Comparison of ENCODE assay signal across 1 cellular context in the genomic region with DNA sequence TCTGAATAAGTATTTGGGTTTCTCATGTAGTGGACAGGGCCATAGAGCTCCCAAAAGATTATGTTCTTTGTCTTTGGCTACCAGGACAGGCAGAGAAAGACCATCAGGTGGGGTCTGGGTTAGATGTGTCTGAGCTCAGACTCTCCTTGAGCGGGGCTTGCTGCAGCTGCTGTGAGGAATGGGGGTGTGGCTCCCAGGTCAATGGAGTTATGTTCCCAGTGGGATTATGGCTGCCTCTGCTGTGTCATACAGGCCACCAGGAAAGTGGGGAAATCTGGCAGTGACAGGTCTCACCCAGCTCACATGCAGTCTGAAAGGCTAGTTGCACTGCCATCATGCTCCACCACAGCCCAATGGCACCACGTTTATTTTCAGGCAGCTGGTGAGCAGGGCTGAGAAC.
TF ChIP-seq lines count a peak whose summit lies in the region.

No MANE protein-coding gene starts in this region.

TF ChIP-seq in H1, 55 proteins besides CTCF, POLR2A, EP300 and RAD21 (continued from another document):
- TF ChIP-seq, protein P1, sequence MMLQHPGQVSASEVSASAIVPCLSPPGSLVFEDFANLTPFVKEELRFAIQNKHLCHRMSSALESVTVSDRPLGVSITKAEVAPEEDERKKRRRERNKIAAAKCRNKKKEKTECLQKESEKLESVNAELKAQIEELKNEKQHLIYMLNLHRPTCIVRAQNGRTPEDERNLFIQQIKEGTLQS (IDR thresholded peaks at IDR 0.05; ENCODE audit: insufficient read depth, low read depth, low read length) = no peak
- TF ChIP-seq POU5F1 (IDR thresholded peaks at IDR 0.05; ENCODE audit: low read depth, low read length) = no peak
- no peak for TF ChIP-seq SP2 (IDR thresholded peaks at IDR 0.05; ENCODE audit: low read length)
- no peak for TF ChIP-seq YY1 (IDR thresholded peaks at IDR 0.05; ENCODE audit: low read depth, low read length)
- TF ChIP-seq CEBPB (IDR thresholded peaks at IDR 0.05; ENCODE audit: low read depth, low read length) = no peak
- no peak for TF ChIP-seq RNF2 (IDR thresholded peaks at IDR 0.05; ENCODE audit: borderline replicate concordance, low read depth, low read length, missing control alignments, poor library complexity, severe bottlenecking)
- no peak for TF ChIP-seq JUND (IDR thresholded peaks at IDR 0.05; ENCODE audit: low read length)
